Comparison of ENCODE assay signal across 25 cellular contexts in genomic region chr6:96624957-96625356, GRCh38.
A peak's percentile ranks its signal among the peaks of the same experiment; 100 is the strongest.
DNase-seq lines count a peak whose midpoint lies in the region; ATAC-seq and TF ChIP-seq lines count a peak whose summit lies in the region.
"Had no signal": no experiment of that assay in that cellular context is flagged by ENCODE, and none has a peak within 500 bp of the region (broad histone marks: within the 10 kb centered on the region; RNA-seq: fewer than 3 reads in every experiment).

No MANE protein-coding gene starts in this region.

- H3K9me3 ChIP-seq in PC-9 (ENCODE audit: insufficient read depth, low read depth), result no peaks in the 10 kb centered on the region
- H3K9me3 ChIP-seq in CD4-positive, alpha-beta T cell (ENCODE audit: control insufficient read depth, low read length), result no peaks in the 10 kb centered on the region
- H3K9me3 ChIP-seq: breast epithelium, Caco-2, heart right ventricle, transverse colon had no signal

- peaks cover 3% of the 10 kb centered on the region for H3K27me3 Mint-ChIP-seq in memory B cell
- H3K27me3 Mint-ChIP-seq in MCF 10A (ENCODE audit: insufficient read depth, unreplicated experiment), result peaks cover 78% of the 10 kb centered on the region
- peaks cover 30% of the 10 kb centered on the region for H3K27me3 Mint-ChIP-seq in CD4-positive, alpha-beta T cell
- H3K27me3 Mint-ChIP-seq: dendritic cell treated with granulocyte-macrophage colony-stimulating factor and Interleukin-4, amounts not matched to agents 40 ng/mL and 50 ng/mL, for 4 days had no signal

- H3K36me3 Mint-ChIP-seq in memory B cell (no peaks in the 10 kb centered on the region), MCF 10A (ENCODE audit: insufficient read depth, unreplicated experiment) (no peaks in the 10 kb centered on the region)
- H3K36me3 Mint-ChIP-seq in CD4-positive, alpha-beta T cell (ENCODE audit: low read depth), result no peaks in the 10 kb centered on the region

- H3K4me2 ChIP-seq in PC-9, result no peak overlapping the region

- no peaks in the 10 kb centered on the region for H4K20me1 ChIP-seq in PC-9 (ENCODE audit: insufficient read depth)

- H3K79me2 ChIP-seq in PC-9 (ENCODE audit: low read depth), result no peaks in the 10 kb centered on the region

- no peak overlapping the region for H3K27ac ChIP-seq in PC-9
- no peak overlapping the region for H3K27ac ChIP-seq in CD4-positive, alpha-beta T cell (ENCODE audit: low read depth, low read length)
- H3K27ac ChIP-seq: breast epithelium, heart right ventricle, transverse colon had no signal

- H3K9me3 Mint-ChIP-seq in memory B cell, result no peaks in the 10 kb centered on the region
- H3K9me3 Mint-ChIP-seq in MCF 10A (ENCODE audit: unreplicated experiment), result no peaks in the 10 kb centered on the region
- no peaks in the 10 kb centered on the region for H3K9me3 Mint-ChIP-seq in CD4-positive, alpha-beta T cell
- H3K9me3 Mint-ChIP-seq: dendritic cell treated with granulocyte-macrophage colony-stimulating factor and Interleukin-4, amounts not matched to agents 40 ng/mL and 50 ng/mL, for 4 days; H9; neural crest cell had no signal

- intact Hi-C loops in PC-9 (cut with micrococcal nuclease; ENCODE audit: unreplicated experiment), result loop anchor here (10.0 kb wide), 1 partner anchor 1190 kb away; no protein-coding TSS in a partner anchor
- intact Hi-C loops in MCF 10A (cut with micrococcal nuclease), result no loop called here
- intact Hi-C loops in CD4-positive, alpha-beta T cell (cut with DNase I, micrococcal nuclease), result loop anchor here in 1 of 2 experiments (5.0 kb wide), 2 partner anchors 272 to 767 kb away; partner anchors contain the start of gene NDUFAF4

- H3K4me1 ChIP-seq in PC-9 (replicated peaks; ENCODE audit: insufficient read depth), result no peaks in the 10 kb centered on the region
- H3K4me1 ChIP-seq: breast epithelium, Caco-2, transverse colon had no signal

- H3K4me3 ChIP-seq in PC-9, result no peak overlapping the region
- H3K4me3 ChIP-seq: breast epithelium, heart right ventricle, transverse colon had no signal

- no peak overlapping the region for H2AFZ ChIP-seq in PC-9

- H3K36me3 ChIP-seq in PC-9 (ENCODE audit: low read depth), result no peaks in the 10 kb centered on the region
- H3K36me3 ChIP-seq: breast epithelium, heart right ventricle, transverse colon had no signal

- H3K4me3 Mint-ChIP-seq in memory B cell (no peak overlapping the region), MCF 10A (ENCODE audit: unreplicated experiment) (no peak overlapping the region)
- H3K4me3 Mint-ChIP-seq in CD4-positive, alpha-beta T cell, result no peak overlapping the region
- H3K4me3 Mint-ChIP-seq: activated CD4-positive, alpha-beta T cell treated with anti-CD3 and anti-CD28 coated beads for 36 hours; dendritic cell treated with granulocyte-macrophage colony-stimulating factor and Interleukin-4, amounts not matched to agents 40 ng/mL and 50 ng/mL, for 4 days; H9; neural crest cell had no signal

- no TSS peak for BruUV-seq in PC-9 (replicated peaks; lab: Mats Ljungman, UMichigan)
- BruUV-seq in MCF 10A (replicated peaks; lab: Mats Ljungman, UMichigan), result no TSS peak

- ATAC-seq in GM18867 (IDR thresholded peaks at IDR 0.05; ENCODE audit: unreplicated experiment), result peak; percentile 34
- peak; percentile 63 for ATAC-seq in GM21423 (IDR thresholded peaks at IDR 0.05; ENCODE audit: unreplicated experiment)
- ATAC-seq in HG03432 (IDR thresholded peaks at IDR 0.05; ENCODE audit: unreplicated experiment), result peak; percentile 52
- peak; percentile 57 for ATAC-seq in memory B cell (ENCODE audit: low read depth)
- no peak for ATAC-seq in CD4-positive, alpha-beta T cell (ENCODE audit: poor library complexity)
- ATAC-seq: activated CD4-positive, alpha-beta T cell treated with anti-CD3 and anti-CD28 coated beads for 36 hours; heart right ventricle; left ventricle myocardium superior; Panc1; stimulated activated naive CD8-positive, alpha-beta T cell treated with anti-CD3 and anti-CD28 coated beads, Interleukin-15, Interleukin-2, amounts not matched to agents 100 U/mL and 50 U/mL, for 24 hours had no signal

- H3K9me2 ChIP-seq in PC-9 (ENCODE audit: insufficient read depth), result no peaks in the 10 kb centered on the region

- H3K27ac Mint-ChIP-seq in memory B cell, result no peak overlapping the region
- no peak overlapping the region for H3K27ac Mint-ChIP-seq in MCF 10A (ENCODE audit: low read depth, unreplicated experiment)
- H3K27ac Mint-ChIP-seq in CD4-positive, alpha-beta T cell, result no peak overlapping the region
- H3K27ac Mint-ChIP-seq: activated CD4-positive, alpha-beta T cell treated with anti-CD3 and anti-CD28 coated beads for 36 hours; dendritic cell treated with granulocyte-macrophage colony-stimulating factor and Interleukin-4, amounts not matched to agents 40 ng/mL and 50 ng/mL, for 4 days; H9; progenitor cell of endocrine pancreas had no signal

- H3K4me1 Mint-ChIP-seq in memory B cell (peaks cover 7% of the 10 kb centered on the region), MCF 10A (ENCODE audit: insufficient read depth, unreplicated experiment) (no peaks in the 10 kb centered on the region)
- no peaks in the 10 kb centered on the region for H3K4me1 Mint-ChIP-seq in CD4-positive, alpha-beta T cell (ENCODE audit: low read depth)
- H3K4me1 Mint-ChIP-seq: activated CD4-positive, alpha-beta T cell treated with anti-CD3 and anti-CD28 coated beads for 36 hours; H9; neural crest cell had no signal

- H3F3A ChIP-seq in PC-9 (ENCODE audit: insufficient read depth, low read depth), result no peaks in the 10 kb centered on the region

- DNase-seq in memory B cell (ENCODE audit: low spot score in 2 of 2), result no peak
- DNase-seq in PC-9, result no peak
- DNase-seq in MCF 10A (ENCODE audit: unreplicated experiment), result no peak
- DNase-seq in CD4-positive, alpha-beta T cell, result no peak
- DNase-seq: activated CD4-positive, alpha-beta T cell treated with anti-CD3 and anti-CD28 coated beads for 36 hours; activated effector memory CD4-positive, alpha-beta T cell treated with Interleukin-2 at 50 U/mL for 16 hours; Caco-2; H9; heart right ventricle; left ventricle myocardium superior; NCI-H146; NCI-H2171 treated with DMSO at 0.1 percent for 48 hours; NCI-H69; stimulated activated CD4-positive, alpha-beta T cell treated with anti-CD3 and anti-CD28 coated beads, Interleukin-1b, Interleukin-23, amount 100 ng/mL, for 48 hours; stimulated activated naive CD8-positive, alpha-beta T cell treated with anti-CD3 and anti-CD28 coated beads, Interleukin-15, Interleukin-2, amounts not matched to agents 100 U/mL and 50 U/mL, for 24 hours; T1000; transverse colon had no signal

- TF ChIP-seq CTCF in PC-9 (conservative IDR thresholded peaks at IDR 0.05) (no peak), MCF 10A (IDR thresholded peaks at IDR 0.05; ENCODE audit: unreplicated experiment) (no peak)
- no peak for TF ChIP-seq CTCF in CD4-positive, alpha-beta T cell (IDR thresholded peaks at IDR 0.05)

- POLR2A ChIA-PET in PC-9 (lab: Charles Lee; ENCODE audit: unreplicated experiment), result no interaction called here
- POLR2A ChIA-PET in MCF 10A (lab: Yijun Ruan, JAX), result no interaction called here
- POLR2A ChIA-PET in CD4-positive, alpha-beta T cell (lab: Charles Lee), result interaction anchor here (0.7 kb wide), 1 partner anchor 60 kb away, joined by 3 read pairs; no protein-coding TSS in a partner anchor

- no peaks in the 10 kb centered on the region for H3K27me3 ChIP-seq in PC-9 (ENCODE audit: insufficient read depth, low read depth)
- peaks cover 3% of the 10 kb centered on the region for H3K27me3 ChIP-seq in CD4-positive, alpha-beta T cell (ENCODE audit: control insufficient read depth, insufficient read depth, low read length)
- H3K27me3 ChIP-seq: breast epithelium, transverse colon had no signal

- CTCF ChIA-PET in PC-9 (lab: Charles Lee) (no interaction called here), MCF 10A (lab: Yijun Ruan, JAX) (interaction anchor here (0.6 to 3.7 kb wide), 6 partner anchors 258 to 435 kb away, joined by 3 to 29 read pairs (median 5); partner anchors contain the start of gene NDUFAF4)
- CTCF ChIA-PET in CD4-positive, alpha-beta T cell (lab: Charles Lee), result interaction anchor here (0.6 kb wide), 1 partner anchor 385 kb away, joined by 3 read pairs; no protein-coding TSS in a partner anchor
